In genomic region chr5:135533794-135534193, GRCh38 we compare ENCODE assay signal across 26 cellular contexts. TPM values are rescaled to one million over a fixed set of nuclear protein-coding genes. Genes with fewer than 3 reads are reported as not detected.
"Had no signal": no experiment of that assay in that cellular context is flagged by ENCODE, and none has a peak within 500 bp of the region (broad histone marks: within the 10 kb centered on the region; RNA-seq: fewer than 3 reads in every experiment).

No MANE protein-coding gene starts in this region.

- H3K4me3 Mint-ChIP-seq: activated B cell treated with CpG ODN at 0.5 μM for 24 hours; activated CD4-positive, alpha-beta T cell treated with anti-CD3 and anti-CD28 coated beads, Interleukin-2, amount 10 ng/mL, durations not matched to agents 24 days and 14 days; activated naive CD8-positive, alpha-beta T cell treated with anti-CD3 and anti-CD28 coated beads, Interleukin-2, amount 10 ng/mL, durations not matched to agents 7 days and 5 days had no signal

- H3K4me1 ChIP-seq: breast epithelium had no signal

- H3K4me3 ChIP-seq: adrenal gland, breast epithelium, MG63, Peyer's patch, SJSA1 had no signal

- H3K4me2 ChIP-seq: KMS-11 had no signal

- H3K36me3 Mint-ChIP-seq: activated naive CD8-positive, alpha-beta T cell treated with anti-CD3 and anti-CD28 coated beads, Interleukin-2, amount 10 ng/mL, durations not matched to agents 7 days and 5 days had no signal

- H3K27ac Mint-ChIP-seq: activated B cell treated with CpG ODN at 0.5 μM for 24 hours; activated CD4-positive, alpha-beta T cell treated with anti-CD3 and anti-CD28 coated beads, Interleukin-2, amount 10 ng/mL, durations not matched to agents 24 days and 14 days; activated naive CD8-positive, alpha-beta T cell treated with anti-CD3 and anti-CD28 coated beads, Interleukin-2, amount 10 ng/mL, durations not matched to agents 7 days and 5 days had no signal

- H3K27ac ChIP-seq: adrenal gland, breast epithelium, KMS-11, Peyer's patch, RWPE1, SJSA1 had no signal

- H3K36me3 ChIP-seq: adrenal gland, breast epithelium, MG63, Peyer's patch, SJSA1 had no signal

- H3K9me3 Mint-ChIP-seq: activated B cell treated with CpG ODN at 0.5 μM for 24 hours; activated CD4-positive, alpha-beta T cell treated with anti-CD3 and anti-CD28 coated beads, Interleukin-2, amount 10 ng/mL, durations not matched to agents 24 days and 14 days; activated naive CD8-positive, alpha-beta T cell treated with anti-CD3 and anti-CD28 coated beads, Interleukin-2, amount 10 ng/mL, durations not matched to agents 7 days and 5 days had no signal

- H3K9me3 ChIP-seq: adrenal gland, breast epithelium, Peyer's patch had no signal

- DNase-seq: activated B cell treated with CpG ODN at 0.5 μM for 24 hours; activated CD4-positive, alpha-beta T cell treated with anti-CD3 and anti-CD28 coated beads for 1 hour; activated CD4-positive, alpha-beta T cell treated with anti-CD3 and anti-CD28 coated beads, Interleukin-2, amount 10 ng/mL, durations not matched to agents 24 days and 14 days; activated CD4-positive, alpha-beta T cell treated with anti-CD3 and anti-CD28 coated beads, Interleukin-2, amount 50 U/mL, for 48 hours; activated naive CD4-positive, alpha-beta T cell treated with anti-CD3 and anti-CD28 coated beads, Interleukin-2, amount 50 U/mL, for 16 hours; activated naive CD8-positive, alpha-beta T cell treated with anti-CD3 and anti-CD28 coated beads, Interleukin-2, amount 10 ng/mL, durations not matched to agents 7 days and 5 days; activated T-cell treated with anti-CD3 and anti-CD28 coated beads for 4 hours; adrenal gland; MG63; MV-4-11; NCI-H1092 treated with DMSO at 0.1 percent for 48 hours; NCI-H1417 treated with DMSO at 0.1 percent for 48 hours; NCI-H1694; NCI-H2029; NCI-H446; NCI-H748 treated with DMSO at 0.1 percent for 48 hours; OCI-M1; Peyer's patch; Right ventricle myocardium superior; SW 1271 had no signal

RNA-seq across cellular contexts. Expression of gene NEUROG1, which starts 2.0 kb away (rescaled TPM):
- total RNA-seq: activated B cell treated with CpG ODN at 0.5 μM for 24 hours; activated CD4-positive, alpha-beta T cell treated with anti-CD3 and anti-CD28 coated beads, Interleukin-2, amount 10 ng/mL, durations not matched to agents 24 days and 14 days; activated naive CD8-positive, alpha-beta T cell treated with anti-CD3 and anti-CD28 coated beads, Interleukin-2, amount 10 ng/mL, durations not matched to agents 7 days and 5 days; adrenal gland; breast epithelium; chondrocyte; Peyer's patch; Right ventricle myocardium superior; SJSA1; T-helper 1 cell treated with Interleukin-12 subunit alpha and Interleukin-12 subunit beta and Interleukin-4 antibody, amounts not matched to agents 30 ng/mL and 1 ng/mL, for 36 hours had no signal
- polyA plus RNA-seq: adrenal gland had no signal

RNA-seq across cellular contexts. Expression of gene CXCL14, which starts 45.0 kb away (rescaled TPM):
- total RNA-seq: activated B cell treated with CpG ODN at 0.5 μM for 24 hours; activated CD4-positive, alpha-beta T cell treated with anti-CD3 and anti-CD28 coated beads, Interleukin-2, amount 10 ng/mL, durations not matched to agents 24 days and 14 days; activated naive CD8-positive, alpha-beta T cell treated with anti-CD3 and anti-CD28 coated beads, Interleukin-2, amount 10 ng/mL, durations not matched to agents 7 days and 5 days; chondrocyte; T-helper 1 cell treated with Interleukin-12 subunit alpha and Interleukin-12 subunit beta and Interleukin-4 antibody, amounts not matched to agents 30 ng/mL and 1 ng/mL, for 36 hours had no signal
